31 cellular contexts compared by ENCODE assay signal in genomic region chr15:61518191-61518950, GRCh38.
DNase-seq lines count a peak whose midpoint lies in the region; ATAC-seq, FAIRE-seq and TF ChIP-seq lines count a peak whose summit lies in the region.
"Had no signal": no experiment of that assay in that cellular context is flagged by ENCODE, and none has a peak within 500 bp of the region (broad histone marks: within the 10 kb centered on the region; RNA-seq: fewer than 3 reads in every experiment).

No MANE protein-coding gene starts in this region.

- H3K27me3 ChIP-seq in bronchial epithelial cell (ENCODE audit: control insufficient read depth, insufficient read depth, low read length) (no peaks in the 10 kb centered on the region), left lung (no peaks in the 10 kb centered on the region)
- H3K27me3 ChIP-seq: BLaER1, colonic mucosa, esophagus muscularis mucosa, gastrocnemius medialis, tibial nerve had no signal

- DNase-seq in EL (peak; percentile 2), NCI-H226 (peak; percentile 31), bronchial epithelial cell (ENCODE audit: low read depth) (peak; percentile 15), kidney tubule cell (ENCODE audit: low spot score) (peak; percentile 1), left lung (no peak), glomerular visceral epithelial cell (ENCODE audit: extremely low spot score) (no peak)
- DNase-seq: activated CD4-positive, alpha-beta T cell treated with anti-CD3 and anti-CD28 coated beads, Interleukin-2, amount 50 U/mL, for 1 hour; activated naive CD4-positive, alpha-beta T cell; activated T-cell treated with anti-CD3 and anti-CD28 coated beads, Interleukin-2, amount 50 U/mL, for 72 hours; colonic mucosa; DMS153; effector CD8-positive, alpha-beta T cell; gastrocnemius medialis; GF-D8; H9; hippocampal formation; kidney; lower lobe of right lung; mucosa of descending colon; NCI-H1105 treated with DMSO at 0.1 percent for 48 hours; NCI-H2081 treated with DMSO at 0.1 percent for 48 hours; SHP77; stimulated activated naive CD8-positive, alpha-beta T cell treated with anti-CD3 and anti-CD28 coated beads, Interleukin-15, amount 100 ng/mL, for 72 hours; T-helper 9 cell had no signal

- no peak for FAIRE-seq in bronchial epithelial cell (lab: Jason Lieb, UNC)
- FAIRE-seq: kidney had no signal

- H3K4me1 ChIP-seq in left lung: no peaks in the 10 kb centered on the region
- H3K4me1 ChIP-seq: colonic mucosa, esophagus muscularis mucosa, gastrocnemius medialis, lower lobe of right lung, tibial nerve had no signal

- intact Hi-C loops in left lung (cut with DNase I): no loop called here

- H3K36me3 ChIP-seq in bronchial epithelial cell (ENCODE audit: control insufficient read depth, insufficient read depth, low read length) (no peaks in the 10 kb centered on the region), left lung (no peaks in the 10 kb centered on the region)
- H3K36me3 ChIP-seq: BLaER1, colonic mucosa, esophagus muscularis mucosa, gastrocnemius medialis, lower lobe of right lung, tibial nerve had no signal

- no peaks in the 10 kb centered on the region for H3K9me3 ChIP-seq in left lung
- H3K9me3 ChIP-seq: colonic mucosa, esophagus muscularis mucosa, gastrocnemius medialis, lower lobe of right lung, mucosa of descending colon, tibial nerve had no signal

- no peak overlapping the region for H3K27ac ChIP-seq in left lung
- H3K27ac ChIP-seq: BLaER1, colonic mucosa, esophagus muscularis mucosa, gastrocnemius medialis, lower lobe of right lung, skin epidermis, tibial nerve, VCaP had no signal

- no peak overlapping the region for H3K4me3 ChIP-seq in bronchial epithelial cell (ENCODE audit: low read depth, low read length)
- H3K4me3 ChIP-seq in left lung: no peak overlapping the region
- H3K4me3 ChIP-seq: BLaER1, colonic mucosa, esophagus muscularis mucosa, gastrocnemius medialis, lower lobe of right lung, mucosa of descending colon, skin epidermis, tibial nerve had no signal

- ATAC-seq in GM21447 (IDR thresholded peaks at IDR 0.05; ENCODE audit: unreplicated experiment) (no peak), left lung (no peak)
- ATAC-seq: activated T-cell treated with anti-CD3 and anti-CD28 coated beads, Interleukin-2, amount 50 U/mL, for 72 hours; gastrocnemius medialis; lower lobe of right lung; mucosa of descending colon; natural killer cell treated with Interleukin-12 subunit alpha and Interleukin-12 subunit beta and Interleukin-15 and Interleukin-18, amount 100 ng/mL, for 72 hours; stimulated activated naive CD8-positive, alpha-beta T cell treated with anti-CD3 and anti-CD28 coated beads, Interleukin-15, amount 100 ng/mL, for 72 hours had no signal

- TF ChIP-seq CTCF in bronchial epithelial cell (IDR thresholded peaks at IDR 0.05; ENCODE audit: insufficient read depth, low read length, severe bottlenecking): no peak
- TF ChIP-seq CTCF in left lung (IDR thresholded peaks at IDR 0.05): no peak

Comparison
In these comparisons a context has a peak if more than half of its experiments do, and no peak if none do; other contexts are left out.
1. DNase-seq: peak in EL (single experiment), NCI-H226 (single experiment), bronchial epithelial cell (single experiment) and kidney tubule cell (single experiment); none in left lung (0 of 2) and glomerular visceral epithelial cell (single experiment).